Comparison of ENCODE assay signal across 30 cellular contexts in the genomic region with DNA sequence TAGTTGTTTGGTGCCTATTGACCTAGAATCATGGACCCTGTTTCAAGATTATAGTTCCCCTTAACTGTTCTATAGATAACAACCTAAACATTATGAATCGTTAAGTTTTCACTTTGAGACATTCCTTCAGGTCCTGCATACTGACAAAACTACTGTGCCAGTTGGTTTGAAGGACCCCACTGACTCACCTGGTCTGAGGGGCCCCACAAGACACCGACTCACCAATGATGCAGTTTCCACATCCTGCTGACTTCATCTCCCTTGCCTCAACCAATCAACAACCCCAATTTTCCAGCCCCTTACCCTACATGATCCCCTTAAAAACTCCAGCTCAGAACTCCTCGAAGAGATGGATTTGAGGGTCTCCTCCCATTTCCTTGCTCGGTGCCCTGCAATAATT.
DNase-seq lines count a peak whose midpoint lies in the region; ATAC-seq lines count a peak whose summit lies in the region.
"Had no signal": no experiment of that assay in that cellular context is flagged by ENCODE, and none has a peak within 500 bp of the region (broad histone marks: within the 10 kb centered on the region; RNA-seq: fewer than 3 reads in every experiment).

No MANE protein-coding gene starts in this region.

- H3K4me1 Mint-ChIP-seq in activated CD4-positive, alpha-beta T cell treated with anti-CD3 and anti-CD28 coated beads for 36 hours = no peaks in the 10 kb centered on the region
- no peaks in the 10 kb centered on the region for H3K4me1 Mint-ChIP-seq in activated naive CD8-positive, alpha-beta T cell treated with anti-CD3 and anti-CD28 coated beads, Interleukin-2, amount 50 U/mL, for 24 hours
- H3K4me1 Mint-ChIP-seq in activated naive CD8-positive, alpha-beta T cell treated with anti-CD3 and anti-CD28 coated beads for 36 hours = no peaks in the 10 kb centered on the region
- H3K4me1 Mint-ChIP-seq: activated CD8-positive, alpha-beta memory T cell treated with anti-CD3 and anti-CD28 coated beads, Interleukin-2, amount 10 ng/mL, durations not matched to agents 7 days and 5 days; CD14-positive monocyte; GM23338; neural progenitor cell; T-helper 17 cell had no signal

- no peak overlapping the region for H3K4me3 Mint-ChIP-seq in activated CD4-positive, alpha-beta T cell treated with anti-CD3 and anti-CD28 coated beads for 36 hours
- H3K4me3 Mint-ChIP-seq in activated naive CD8-positive, alpha-beta T cell treated with anti-CD3 and anti-CD28 coated beads, Interleukin-2, amount 50 U/mL, for 24 hours = no peak overlapping the region
- no peak overlapping the region for H3K4me3 Mint-ChIP-seq in activated naive CD8-positive, alpha-beta T cell treated with anti-CD3 and anti-CD28 coated beads for 36 hours
- H3K4me3 Mint-ChIP-seq: activated CD8-positive, alpha-beta memory T cell treated with anti-CD3 and anti-CD28 coated beads, Interleukin-2, amount 10 ng/mL, durations not matched to agents 7 days and 5 days; CD14-positive monocyte; dendritic cell treated with granulocyte-macrophage colony-stimulating factor and Interleukin-4, amounts not matched to agents 40 ng/mL and 50 ng/mL, for 4 days; GM23338; HFFc6; neural progenitor cell; stimulated activated naive B cell treated with anti-CD40 and anti-IgM and Interleukin-4, amounts not matched to agents 10 μg/mL and 1 μg/mL and 100 μg/mL, for 72 hours; T-helper 17 cell had no signal

- no peaks in the 10 kb centered on the region for H3K36me3 Mint-ChIP-seq in activated CD4-positive, alpha-beta T cell treated with anti-CD3 and anti-CD28 coated beads for 36 hours (ENCODE audit: low read depth)
- no peaks in the 10 kb centered on the region for H3K36me3 Mint-ChIP-seq in activated naive CD8-positive, alpha-beta T cell treated with anti-CD3 and anti-CD28 coated beads, Interleukin-2, amount 50 U/mL, for 24 hours (ENCODE audit: low read depth)
- no peaks in the 10 kb centered on the region for H3K36me3 Mint-ChIP-seq in activated naive CD8-positive, alpha-beta T cell treated with anti-CD3 and anti-CD28 coated beads for 36 hours
- H3K36me3 Mint-ChIP-seq: activated CD8-positive, alpha-beta memory T cell treated with anti-CD3 and anti-CD28 coated beads, Interleukin-2, amount 10 ng/mL, durations not matched to agents 7 days and 5 days had no signal

- intact Hi-C loops in activated CD4-positive, alpha-beta T cell treated with anti-CD3 and anti-CD28 coated beads for 36 hours (cut with DNase I, micrococcal nuclease) = loop anchor here in 1 of 2 experiments (10.0 kb wide), 1 partner anchor 375 kb away; no protein-coding TSS in a partner anchor

- no peak overlapping the region for H3K27ac Mint-ChIP-seq in activated CD4-positive, alpha-beta T cell treated with anti-CD3 and anti-CD28 coated beads for 36 hours
- H3K27ac Mint-ChIP-seq in activated naive CD8-positive, alpha-beta T cell treated with anti-CD3 and anti-CD28 coated beads, Interleukin-2, amount 50 U/mL, for 24 hours = no peak overlapping the region
- no peak overlapping the region for H3K27ac Mint-ChIP-seq in activated naive CD8-positive, alpha-beta T cell treated with anti-CD3 and anti-CD28 coated beads for 36 hours
- H3K27ac Mint-ChIP-seq: activated CD8-positive, alpha-beta memory T cell treated with anti-CD3 and anti-CD28 coated beads, Interleukin-2, amount 10 ng/mL, durations not matched to agents 7 days and 5 days; CD14-positive monocyte; dendritic cell treated with granulocyte-macrophage colony-stimulating factor and Interleukin-4, amounts not matched to agents 40 ng/mL and 50 ng/mL, for 4 days; GM23338; HFFc6; neural progenitor cell; stimulated activated naive B cell treated with anti-CD40 and anti-IgM and Interleukin-4, amounts not matched to agents 10 μg/mL and 1 μg/mL and 100 μg/mL, for 72 hours; T-helper 17 cell had no signal

- CTCF ChIA-PET in activated CD4-positive, alpha-beta T cell treated with anti-CD3 and anti-CD28 coated beads for 36 hours (lab: Charles Lee) = no interaction called here

- H3K9me3 Mint-ChIP-seq in activated CD4-positive, alpha-beta T cell treated with anti-CD3 and anti-CD28 coated beads for 36 hours (ENCODE audit: low read depth) = no peaks in the 10 kb centered on the region
- H3K9me3 Mint-ChIP-seq in activated naive CD8-positive, alpha-beta T cell treated with anti-CD3 and anti-CD28 coated beads, Interleukin-2, amount 50 U/mL, for 24 hours = no peaks in the 10 kb centered on the region
- H3K9me3 Mint-ChIP-seq in activated naive CD8-positive, alpha-beta T cell treated with anti-CD3 and anti-CD28 coated beads for 36 hours = no peaks in the 10 kb centered on the region
- H3K9me3 Mint-ChIP-seq: CD14-positive monocyte; dendritic cell treated with granulocyte-macrophage colony-stimulating factor and Interleukin-4, amounts not matched to agents 40 ng/mL and 50 ng/mL, for 4 days; GM23338; HFFc6; neural progenitor cell; stimulated activated naive B cell treated with anti-CD40 and anti-IgM and Interleukin-4, amounts not matched to agents 10 μg/mL and 1 μg/mL and 100 μg/mL, for 72 hours had no signal

- H3K27me3 Mint-ChIP-seq in activated CD4-positive, alpha-beta T cell treated with anti-CD3 and anti-CD28 coated beads for 36 hours = no peaks in the 10 kb centered on the region
- no peaks in the 10 kb centered on the region for H3K27me3 Mint-ChIP-seq in activated naive CD8-positive, alpha-beta T cell treated with anti-CD3 and anti-CD28 coated beads, Interleukin-2, amount 50 U/mL, for 24 hours
- H3K27me3 Mint-ChIP-seq in activated naive CD8-positive, alpha-beta T cell treated with anti-CD3 and anti-CD28 coated beads for 36 hours = no peaks in the 10 kb centered on the region
- H3K27me3 Mint-ChIP-seq: activated CD8-positive, alpha-beta memory T cell treated with anti-CD3 and anti-CD28 coated beads, Interleukin-2, amount 10 ng/mL, durations not matched to agents 7 days and 5 days; dendritic cell treated with granulocyte-macrophage colony-stimulating factor and Interleukin-4, amounts not matched to agents 40 ng/mL and 50 ng/mL, for 4 days; stimulated activated naive B cell treated with anti-CD40 and anti-IgM and Interleukin-4, amounts not matched to agents 10 μg/mL and 1 μg/mL and 100 μg/mL, for 72 hours; T-helper 17 cell had no signal

- POLR2A ChIA-PET in activated CD4-positive, alpha-beta T cell treated with anti-CD3 and anti-CD28 coated beads for 36 hours (lab: Charles Lee) = interaction anchor here (0.7 kb wide), 1 partner anchor 34 kb away, joined by 4 read pairs; no protein-coding TSS in a partner anchor

- peak; percentile 49 for DNase-seq in activated CD4-positive, alpha-beta T cell treated with anti-CD3 and anti-CD28 coated beads for 36 hours
- no peak for DNase-seq in activated CD4-positive, alpha-beta T cell treated with anti-CD3 and anti-CD28 coated beads, Interleukin-2, amount 50 U/mL, for 1 hour
- peak; percentile 8 for DNase-seq in activated naive CD8-positive, alpha-beta T cell treated with anti-CD3 and anti-CD28 coated beads, Interleukin-2, amount 50 U/mL, for 24 hours
- DNase-seq in activated naive CD8-positive, alpha-beta T cell treated with anti-CD3 and anti-CD28 coated beads for 36 hours = no peak
- DNase-seq in HT1080 (ENCODE audit: low read depth) (peak; percentile 65), GM19238 (ENCODE audit: insufficient read length, low spot score) (no peak), occipital lobe (lab: John Stamatoyannopoulos, UW) (no peak)
- peak in 2 of 3 donors; percentile 1 to 23 for DNase-seq in stimulated activated CD4-positive, alpha-beta T cell treated with anti-CD3 and anti-CD28 coated beads, TNF-alpha, amount 100 ng/mL, for 48 hours (ENCODE audit: low read depth in 3 of 3)
- DNase-seq: 8988T; activated CD8-positive, alpha-beta memory T cell treated with anti-CD3 and anti-CD28 coated beads, Interleukin-2, amount 10 ng/mL, durations not matched to agents 7 days and 5 days; activated effector memory CD4-positive, alpha-beta T cell treated with anti-CD3 and anti-CD28 coated beads, Interleukin-2, amount 50 U/mL, for 16 hours; Caco-2; foreskin melanocyte; GF-D8; heart right ventricle; HFFc6; kidney; NCI-H1092; NCI-H1694 treated with DMSO at 0.1 percent for 48 hours; NCI-H446; Right ventricle myocardium superior; small intestine; stimulated activated naive B cell treated with anti-CD40 and anti-IgM and Interleukin-4, amounts not matched to agents 10 μg/mL and 1 μg/mL and 100 μg/mL, for 72 hours; T-helper 17 cell; upper lobe of left lung had no signal

- ATAC-seq in activated CD4-positive, alpha-beta T cell treated with anti-CD3 and anti-CD28 coated beads for 36 hours = peak; percentile 90
- peak; percentile 91 for ATAC-seq in activated naive CD8-positive, alpha-beta T cell treated with anti-CD3 and anti-CD28 coated beads, Interleukin-2, amount 50 U/mL, for 24 hours
- ATAC-seq: activated CD8-positive, alpha-beta memory T cell treated with anti-CD3 and anti-CD28 coated beads, Interleukin-2, amount 10 ng/mL, durations not matched to agents 7 days and 5 days; GM23338; heart right ventricle; Panc1; stimulated activated naive B cell treated with anti-CD40 and anti-IgM and Interleukin-4, amounts not matched to agents 10 μg/mL and 1 μg/mL and 100 μg/mL, for 72 hours; T-helper 17 cell had no signal

Comparison
In these comparisons a context has a peak if more than half of its experiments do, and no peak if none do; other contexts are left out.
1. DNase-seq: peak in activated CD4-positive, alpha-beta T cell treated with anti-CD3 and anti-CD28 coated beads for 36 hours (single experiment), activated naive CD8-positive, alpha-beta T cell treated with anti-CD3 and anti-CD28 coated beads, Interleukin-2, amount 50 U/mL, for 24 hours (single experiment), HT1080 (single experiment) and stimulated activated CD4-positive, alpha-beta T cell treated with anti-CD3 and anti-CD28 coated beads, TNF-alpha, amount 100 ng/mL, for 48 hours (2 of 3); none in activated CD4-positive, alpha-beta T cell treated with anti-CD3 and anti-CD28 coated beads, Interleukin-2, amount 50 U/mL, for 1 hour (single experiment), activated naive CD8-positive, alpha-beta T cell treated with anti-CD3 and anti-CD28 coated beads for 36 hours (single experiment), GM19238 (single experiment) and occipital lobe (single experiment).